ENCODE assay signal across 9 cellular contexts in genomic region chr7:99036531-99037175, GRCh38.
DNase-seq lines count a peak whose midpoint lies in the region; ATAC-seq lines count a peak whose summit lies in the region.
"Had no signal": no experiment of that assay in that cellular context is flagged by ENCODE, and none has a peak within 500 bp of the region (broad histone marks: within the 10 kb centered on the region; RNA-seq: fewer than 3 reads in every experiment).

No MANE protein-coding gene starts in this region.

- H3K27ac Mint-ChIP-seq in stimulated activated effector memory CD8-positive, alpha-beta T cell treated with anti-CD3 and anti-CD28 coated beads, Interleukin-12 subunit alpha, Interleukin-12 subunit beta, amount 100 ng/mL, for 72 hours, result no peak overlapping the region
- H3K27ac Mint-ChIP-seq in activated CD8-positive, alpha-beta memory T cell treated with anti-CD3 and anti-CD28 coated beads, Interleukin-2, amount 10 ng/mL, durations not matched to agents 7 days and 5 days, result no peak overlapping the region

- peak overlapping the region in 7 of 11 experiments; percentile 30 to 80 (median 67); a peak in 12 of 22 replicates for H3K9ac ChIP-seq in BLaER1 treated with 17β-estradiol and CSF1 and Interleukin-3, amounts not matched to agents 10 nM and 100 nM

- CTCF ChIA-PET in activated CD8-positive, alpha-beta memory T cell treated with anti-CD3 and anti-CD28 coated beads, Interleukin-2, amount 10 ng/mL, durations not matched to agents 7 days and 5 days (lab: Charles Lee), result interaction anchor here (0.9 to 4.2 kb wide), 3 partner anchors 11 to 277 kb away, joined by 4 to 25 read pairs (median 4); no protein-coding TSS in a partner anchor

- no peaks in the 10 kb centered on the region for H3K9me3 ChIP-seq in BLaER1 treated with 17β-estradiol and CSF1 and Interleukin-3, amounts not matched to agents 10 nM and 100 nM (replicated peaks in 1 of 11)

- peaks cover 83 to 99% (median 88%) of the 10 kb centered on the region in 11 experiments for H3K36me3 ChIP-seq in BLaER1 treated with 17β-estradiol and CSF1 and Interleukin-3, amounts not matched to agents 10 nM and 100 nM

- H3K9me3 Mint-ChIP-seq in stimulated activated effector memory CD8-positive, alpha-beta T cell treated with anti-CD3 and anti-CD28 coated beads, Interleukin-12 subunit alpha, Interleukin-12 subunit beta, amount 100 ng/mL, for 72 hours, result no peaks in the 10 kb centered on the region
- H3K9me3 Mint-ChIP-seq in activated CD8-positive, alpha-beta memory T cell treated with anti-CD3 and anti-CD28 coated beads, Interleukin-2, amount 10 ng/mL, durations not matched to agents 7 days and 5 days (ENCODE audit: low read depth), result no peaks in the 10 kb centered on the region

- peak overlapping the region in 4 of 10 experiments; percentile 23 to 65 (median 44); a peak in 4 of 20 replicates for H3K4me3 ChIP-seq in BLaER1 treated with 17β-estradiol and CSF1 and Interleukin-3, amounts not matched to agents 10 nM and 100 nM

- peaks cover 35 to 93% (median 75%) of the 10 kb centered on the region in 10 experiments for H3K4me1 ChIP-seq in BLaER1 treated with 17β-estradiol and CSF1 and Interleukin-3, amounts not matched to agents 10 nM and 100 nM

- peaks cover 99% of the 10 kb centered on the region for H3K36me3 Mint-ChIP-seq in stimulated activated effector memory CD8-positive, alpha-beta T cell treated with anti-CD3 and anti-CD28 coated beads, Interleukin-12 subunit alpha, Interleukin-12 subunit beta, amount 100 ng/mL, for 72 hours
- peaks cover 40% of the 10 kb centered on the region for H3K36me3 Mint-ChIP-seq in activated CD8-positive, alpha-beta memory T cell treated with anti-CD3 and anti-CD28 coated beads, Interleukin-2, amount 10 ng/mL, durations not matched to agents 7 days and 5 days

- H3K27me3 Mint-ChIP-seq in activated CD8-positive, alpha-beta memory T cell treated with anti-CD3 and anti-CD28 coated beads, Interleukin-2, amount 10 ng/mL, durations not matched to agents 7 days and 5 days, result no peaks in the 10 kb centered on the region

- no peak overlapping the region for H3K4me3 Mint-ChIP-seq in stimulated activated effector memory CD8-positive, alpha-beta T cell treated with anti-CD3 and anti-CD28 coated beads, Interleukin-12 subunit alpha, Interleukin-12 subunit beta, amount 100 ng/mL, for 72 hours
- H3K4me3 Mint-ChIP-seq in activated CD8-positive, alpha-beta memory T cell treated with anti-CD3 and anti-CD28 coated beads, Interleukin-2, amount 10 ng/mL, durations not matched to agents 7 days and 5 days, result no peak overlapping the region

- H3K4me1 Mint-ChIP-seq in stimulated activated effector memory CD8-positive, alpha-beta T cell treated with anti-CD3 and anti-CD28 coated beads, Interleukin-12 subunit alpha, Interleukin-12 subunit beta, amount 100 ng/mL, for 72 hours, result no peaks in the 10 kb centered on the region
- H3K4me1 Mint-ChIP-seq in activated CD8-positive, alpha-beta memory T cell treated with anti-CD3 and anti-CD28 coated beads, Interleukin-2, amount 10 ng/mL, durations not matched to agents 7 days and 5 days, result no peaks in the 10 kb centered on the region

- DNase-seq in KBM-7 (peak; percentile 20), caudate nucleus (lab: John Stamatoyannopoulos, UW) (peak in 57 of 61 donors; percentile 11 to 84 (median 49)), lung microvascular endothelial cell (ENCODE audit: low read depth in 2 of 2) (peak; percentile 40 to 43)
- no peak for DNase-seq in stimulated activated effector memory CD8-positive, alpha-beta T cell treated with anti-CD3 and anti-CD28 coated beads, Interleukin-12 subunit alpha, Interleukin-12 subunit beta, amount 100 ng/mL, for 72 hours (ENCODE audit: low spot score in 2 of 2)
- DNase-seq in central memory CD4-positive, alpha-beta T cell, result no peak
- DNase-seq in activated CD8-positive, alpha-beta memory T cell treated with anti-CD3 and anti-CD28 coated beads, Interleukin-2, amount 10 ng/mL, durations not matched to agents 7 days and 5 days, result no peak

- in situ Hi-C loops in KBM-7 (cut with MboI; ENCODE audit: low pct_unique_long_range_greater_than_20kb, low sequenced_read_pairs), result loop anchor here (25.0 kb wide), 1 partner anchor 276 kb away; no protein-coding TSS in a partner anchor

- H4K20me1 ChIP-seq in BLaER1 treated with 17β-estradiol and CSF1 and Interleukin-3, amounts not matched to agents 10 nM and 100 nM, result peaks cover 7 to 85% (median 49%) of the 10 kb centered on the region in 11 experiments; a peak in 21 of 22 replicates

- peak overlapping the region; percentile 55 to 95 (median 81) for H3K4me2 ChIP-seq in BLaER1 treated with 17β-estradiol and CSF1 and Interleukin-3, amounts not matched to agents 10 nM and 100 nM

- ATAC-seq in stimulated activated effector memory CD8-positive, alpha-beta T cell treated with anti-CD3 and anti-CD28 coated beads, Interleukin-12 subunit alpha, Interleukin-12 subunit beta, amount 100 ng/mL, for 72 hours, result no peak
- ATAC-seq in activated CD8-positive, alpha-beta memory T cell treated with anti-CD3 and anti-CD28 coated beads, Interleukin-2, amount 10 ng/mL, durations not matched to agents 7 days and 5 days, result no peak
- ATAC-seq in GM19351 (IDR thresholded peaks at IDR 0.05; ENCODE audit: unreplicated experiment), result no peak

- no peaks in the 10 kb centered on the region for H3K27me3 ChIP-seq in BLaER1 treated with 17β-estradiol and CSF1 and Interleukin-3, amounts not matched to agents 10 nM and 100 nM

- peak overlapping the region in 8 of 11 experiments; percentile 40 to 77 (median 66); a peak in 14 of 22 replicates for H3K27ac ChIP-seq in BLaER1 treated with 17β-estradiol and CSF1 and Interleukin-3, amounts not matched to agents 10 nM and 100 nM
- peak overlapping the region; percentile 48 for H3K27ac ChIP-seq in caudate nucleus (ENCODE audit: low read depth, low read length)
- H3K27ac ChIP-seq: epithelial cell of prostate had no signal

Comparison
In these comparisons a context has a peak if more than half of its experiments do, and no peak if none do; other contexts are left out.
1. DNase-seq: peak in KBM-7 (single experiment), caudate nucleus (57 of 61) and lung microvascular endothelial cell (2 of 2); none in stimulated activated effector memory CD8-positive, alpha-beta T cell treated with anti-CD3 and anti-CD28 coated beads, Interleukin-12 subunit alpha, Interleukin-12 subunit beta, amount 100 ng/mL, for 72 hours (0 of 2), central memory CD4-positive, alpha-beta T cell (single experiment) and activated CD8-positive, alpha-beta memory T cell treated with anti-CD3 and anti-CD28 coated beads, Interleukin-2, amount 10 ng/mL, durations not matched to agents 7 days and 5 days (single experiment).